8 cellular contexts compared by ENCODE assay signal in genomic region chr1:114756949-114757454, GRCh38. TPM values are rescaled to one million over a fixed set of nuclear protein-coding genes. Genes with fewer than 3 reads are reported as not detected.
A peak's percentile ranks its signal among the peaks of the same experiment; 100 is the strongest.
DNase-seq lines count a peak whose midpoint lies in the region; ATAC-seq and TF ChIP-seq lines count a peak whose summit lies in the region.

No MANE protein-coding gene starts in this region.

- H3K4me3 ChIP-seq in GM12864 (ENCODE audit: low read depth, low read length): peak overlapping the region; percentile 91

- H3K4me1 Mint-ChIP-seq in activated naive CD4-positive, alpha-beta T cell treated with anti-CD3 and anti-CD28 coated beads, Interleukin-2, amount 50 U/mL, for 24 hours: peaks cover 59% of the 10 kb centered on the region

- no peaks in the 10 kb centered on the region for H3K27me3 Mint-ChIP-seq in activated naive CD4-positive, alpha-beta T cell treated with anti-CD3 and anti-CD28 coated beads, Interleukin-2, amount 50 U/mL, for 24 hours

- DNase-seq in GM12864 (ENCODE audit: low read depth): no peak
- DNase-seq in HuH-7.5 (ENCODE audit: low spot score): peak; percentile 23
- DNase-seq in left cardiac atrium: peak; percentile 56
- DNase-seq in renal cortical epithelial cell (ENCODE audit: low read depth): peak; percentile 33
- no peak for DNase-seq in mesenteric fat pad (ENCODE audit: low spot score)

- peak overlapping the region; percentile 98 for H3K4me3 Mint-ChIP-seq in activated naive CD4-positive, alpha-beta T cell treated with anti-CD3 and anti-CD28 coated beads, Interleukin-2, amount 50 U/mL, for 24 hours

- intact Hi-C loops in left cardiac atrium (cut with DNase I): loop anchor here in 1 of 2 donors (10.0 kb wide), 1 partner anchor 172 kb away; the partner anchor contains the start of gene BCAS2

- peak overlapping the region; percentile 99 for H3K27ac Mint-ChIP-seq in activated naive CD4-positive, alpha-beta T cell treated with anti-CD3 and anti-CD28 coated beads, Interleukin-2, amount 50 U/mL, for 24 hours

- no peak for TF ChIP-seq CTCF in GM12864 (IDR thresholded peaks at IDR 0.05; ENCODE audit: low read depth, low read length, missing control alignments)

- ATAC-seq in left cardiac atrium (peak in 1 of 2 donors; percentile 42), HG03520 (IDR thresholded peaks at IDR 0.05; ENCODE audit: unreplicated experiment) (no peak), HG03565 (IDR thresholded peaks at IDR 0.05; ENCODE audit: unreplicated experiment) (no peak)

- peaks cover 4% of the 10 kb centered on the region for H3K9me3 Mint-ChIP-seq in activated naive CD4-positive, alpha-beta T cell treated with anti-CD3 and anti-CD28 coated beads, Interleukin-2, amount 50 U/mL, for 24 hours

- H3K36me3 Mint-ChIP-seq in activated naive CD4-positive, alpha-beta T cell treated with anti-CD3 and anti-CD28 coated beads, Interleukin-2, amount 50 U/mL, for 24 hours: peaks cover 11% of the 10 kb centered on the region

RNA-seq across cellular contexts. Expression of gene CSDE1, which starts 0.8 kb away (rescaled TPM):
- total RNA-seq in left cardiac atrium: 100 to 1,000 TPM; 622 to 652 TPM
- total RNA-seq in renal cortical epithelial cell: 755 and 829 TPM in 2 replicates
- total RNA-seq in mesenteric fat pad: 715 TPM

RNA-seq across cellular contexts. Expression of gene SIKE1, which starts 23.5 kb away (rescaled TPM):
- 10 to 100 TPM; 33.2 to 34.9 TPM for total RNA-seq in left cardiac atrium
- total RNA-seq in renal cortical epithelial cell: 65.8 and 85.7 TPM in 2 replicates
- total RNA-seq in mesenteric fat pad: 34.8 TPM

RNA-seq across cellular contexts. Expression of gene NRAS, which starts 40.4 kb away (rescaled TPM):
- 10 to 100 TPM in 1 of 2 donors, 1 to 10 TPM in 1; 9.6 to 17.4 TPM for total RNA-seq in left cardiac atrium
- total RNA-seq in renal cortical epithelial cell: 81.6 and 107 TPM in 2 replicates
- total RNA-seq in mesenteric fat pad: 32.3 TPM

Comparison
In these comparisons a context has a peak if more than half of its experiments do, and no peak if none do; other contexts are left out.
1. DNase-seq: peak in HuH-7.5 (single experiment), left cardiac atrium (single experiment) and renal cortical epithelial cell (single experiment); none in GM12864 (single experiment) and mesenteric fat pad (single experiment).